ENCODE assay signal across 11 cellular contexts in the genomic region with DNA sequence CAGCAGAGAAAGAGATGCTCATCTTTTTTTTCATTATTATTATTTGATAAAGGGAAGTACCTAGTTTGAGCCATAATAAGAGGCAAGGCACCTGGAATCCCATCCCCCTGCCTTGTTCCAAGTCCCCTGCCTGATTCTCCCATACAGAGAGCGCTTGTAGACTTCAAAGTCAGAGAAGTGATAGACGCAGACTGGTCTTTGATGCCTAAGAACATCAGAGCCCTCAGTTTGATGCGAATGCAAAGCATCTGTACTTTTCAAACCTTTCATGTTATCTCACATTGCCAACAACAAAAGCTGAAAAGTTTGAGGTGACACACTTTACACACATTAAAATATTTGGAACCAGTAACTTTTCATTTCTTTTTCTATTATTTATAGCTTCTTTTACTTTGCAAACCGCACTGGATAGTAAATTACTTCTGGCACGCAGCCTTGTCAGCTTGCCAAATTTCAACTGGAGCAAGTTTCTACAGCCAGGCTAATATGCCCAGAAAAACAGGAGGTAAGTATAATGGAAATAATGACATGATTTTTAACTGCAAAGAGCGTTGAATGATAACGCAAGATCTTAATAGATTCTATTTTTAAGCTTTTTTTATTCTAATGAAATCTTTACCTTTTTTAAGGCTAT. TPM values are rescaled to one million over a fixed set of nuclear protein-coding genes. Genes with fewer than 3 reads are reported as not detected.
DNase-seq lines count a peak whose midpoint lies in the region; ATAC-seq and TF ChIP-seq lines count a peak whose summit lies in the region.
"Had no signal": no experiment of that assay in that cellular context is flagged by ENCODE, and none has a peak within 500 bp of the region (broad histone marks: within the 10 kb centered on the region; RNA-seq: fewer than 3 reads in every experiment).

No MANE protein-coding gene starts in this region.

- no peaks in the 10 kb centered on the region for H3K27me3 ChIP-seq in tibial artery
- H3K27me3 ChIP-seq: SJSA1 had no signal

- peak overlapping the region; percentile 59 for H3K4me3 Mint-ChIP-seq in activated naive CD4-positive, alpha-beta T cell treated with anti-CD3 and anti-CD28 coated beads, Interleukin-2, amount 50 U/mL, for 24 hours
- no peak overlapping the region for H3K4me3 Mint-ChIP-seq in activated naive CD4-positive, alpha-beta T cell treated with anti-CD3 and anti-CD28 coated beads, Interleukin-2, amount 10 ng/mL, durations not matched to agents 7 days and 5 days
- H3K4me3 Mint-ChIP-seq in natural killer cell treated with Interleukin-12 subunit alpha and Interleukin-12 subunit beta and Interleukin-15 and Interleukin-18, amount 100 ng/mL, for 72 hours: no peak overlapping the region
- H3K4me3 Mint-ChIP-seq: CD4-positive, alpha-beta memory T cell had no signal

- H3K4me3 ChIP-seq in tibial artery: no peak overlapping the region
- H3K4me3 ChIP-seq: SJSA1 had no signal

- H3K36me3 Mint-ChIP-seq in activated naive CD4-positive, alpha-beta T cell treated with anti-CD3 and anti-CD28 coated beads, Interleukin-2, amount 50 U/mL, for 24 hours: no peaks in the 10 kb centered on the region
- H3K36me3 Mint-ChIP-seq in activated naive CD4-positive, alpha-beta T cell treated with anti-CD3 and anti-CD28 coated beads, Interleukin-2, amount 10 ng/mL, durations not matched to agents 7 days and 5 days: no peaks in the 10 kb centered on the region
- H3K36me3 Mint-ChIP-seq in natural killer cell treated with Interleukin-12 subunit alpha and Interleukin-12 subunit beta and Interleukin-15 and Interleukin-18, amount 100 ng/mL, for 72 hours: no peaks in the 10 kb centered on the region
- H3K36me3 Mint-ChIP-seq: CD4-positive, alpha-beta memory T cell had no signal

- no peak for ATAC-seq in natural killer cell treated with Interleukin-12 subunit alpha and Interleukin-12 subunit beta and Interleukin-15 and Interleukin-18, amount 100 ng/mL, for 72 hours

- CTCF ChIA-PET in activated naive CD4-positive, alpha-beta T cell treated with anti-CD3 and anti-CD28 coated beads, Interleukin-2, amount 10 ng/mL, durations not matched to agents 7 days and 5 days (lab: Charles Lee): interaction anchor here (1.0 kb wide), 1 partner anchor 19 kb away, joined by 3 read pairs; no protein-coding TSS in a partner anchor

- H3K27me3 Mint-ChIP-seq in activated naive CD4-positive, alpha-beta T cell treated with anti-CD3 and anti-CD28 coated beads, Interleukin-2, amount 50 U/mL, for 24 hours: peaks cover 3% of the 10 kb centered on the region
- H3K27me3 Mint-ChIP-seq in activated naive CD4-positive, alpha-beta T cell treated with anti-CD3 and anti-CD28 coated beads, Interleukin-2, amount 10 ng/mL, durations not matched to agents 7 days and 5 days: peaks cover 27% of the 10 kb centered on the region
- H3K27me3 Mint-ChIP-seq in natural killer cell treated with Interleukin-12 subunit alpha and Interleukin-12 subunit beta and Interleukin-15 and Interleukin-18, amount 100 ng/mL, for 72 hours: peaks cover 21 to 35% of the 10 kb centered on the region in 2 donors

- no peaks in the 10 kb centered on the region for H3K36me3 ChIP-seq in tibial artery
- H3K36me3 ChIP-seq: SJSA1 had no signal

- no peak for DNase-seq in activated naive CD4-positive, alpha-beta T cell treated with anti-CD3 and anti-CD28 coated beads, Interleukin-2, amount 10 ng/mL, durations not matched to agents 7 days and 5 days
- peak; percentile 72 for DNase-seq in RPMI8226
- DNase-seq in fibroblast of the conjunctiva (ENCODE audit: low read depth): peak; percentile 22
- peak; percentile 45 to 70 for DNase-seq in tibial artery
- no peak for DNase-seq in stimulated activated CD4-positive, alpha-beta T cell treated with anti-CD3 and anti-CD28 coated beads, Interleukin-12 subunit alpha, Interleukin-12 subunit beta, amount 100 ng/mL, for 4 hours
- no peak for DNase-seq in activated CD4-positive, alpha-beta T cell treated with anti-CD3 and anti-CD28 coated beads for 1 hour
- DNase-seq in natural killer cell treated with Interleukin-12 subunit alpha and Interleukin-12 subunit beta and Interleukin-15 and Interleukin-18, amount 100 ng/mL, for 72 hours (ENCODE audit: low spot score): no peak
- DNase-seq: stimulated activated CD4-positive, alpha-beta T cell treated with anti-CD3 and anti-CD28 coated beads, Interleukin-2, amount 100 ng/mL, for 24 hours had no signal

- H3K9me3 Mint-ChIP-seq in activated naive CD4-positive, alpha-beta T cell treated with anti-CD3 and anti-CD28 coated beads, Interleukin-2, amount 50 U/mL, for 24 hours: no peaks in the 10 kb centered on the region
- no peaks in the 10 kb centered on the region for H3K9me3 Mint-ChIP-seq in activated naive CD4-positive, alpha-beta T cell treated with anti-CD3 and anti-CD28 coated beads, Interleukin-2, amount 10 ng/mL, durations not matched to agents 7 days and 5 days
- no peaks in the 10 kb centered on the region for H3K9me3 Mint-ChIP-seq in natural killer cell treated with Interleukin-12 subunit alpha and Interleukin-12 subunit beta and Interleukin-15 and Interleukin-18, amount 100 ng/mL, for 72 hours
- H3K9me3 Mint-ChIP-seq: CD4-positive, alpha-beta memory T cell had no signal

- H3K4me1 Mint-ChIP-seq in activated naive CD4-positive, alpha-beta T cell treated with anti-CD3 and anti-CD28 coated beads, Interleukin-2, amount 50 U/mL, for 24 hours: peaks cover 23% of the 10 kb centered on the region
- H3K4me1 Mint-ChIP-seq in activated naive CD4-positive, alpha-beta T cell treated with anti-CD3 and anti-CD28 coated beads, Interleukin-2, amount 10 ng/mL, durations not matched to agents 7 days and 5 days: peaks cover 15% of the 10 kb centered on the region
- peaks cover 0 to 2% of the 10 kb centered on the region in 2 donors for H3K4me1 Mint-ChIP-seq in natural killer cell treated with Interleukin-12 subunit alpha and Interleukin-12 subunit beta and Interleukin-15 and Interleukin-18, amount 100 ng/mL, for 72 hours (ENCODE audit: low read depth in 2 of 2)

- H3K9me3 ChIP-seq in tibial artery: no peaks in the 10 kb centered on the region
- H3K9me3 ChIP-seq: SJSA1 had no signal

- no peak overlapping the region for H3K27ac ChIP-seq in tibial artery
- H3K27ac ChIP-seq: SJSA1 had no signal

- H3K27ac Mint-ChIP-seq in activated naive CD4-positive, alpha-beta T cell treated with anti-CD3 and anti-CD28 coated beads, Interleukin-2, amount 50 U/mL, for 24 hours: peak overlapping the region; percentile 87
- no peak overlapping the region for H3K27ac Mint-ChIP-seq in activated naive CD4-positive, alpha-beta T cell treated with anti-CD3 and anti-CD28 coated beads, Interleukin-2, amount 10 ng/mL, durations not matched to agents 7 days and 5 days
- no peak overlapping the region for H3K27ac Mint-ChIP-seq in natural killer cell treated with Interleukin-12 subunit alpha and Interleukin-12 subunit beta and Interleukin-15 and Interleukin-18, amount 100 ng/mL, for 72 hours

- intact Hi-C loops in tibial artery (cut with DNase I; ENCODE audit: low total_unique reads): loop anchor here (10.0 kb wide), 2 partner anchors 353 to 473 kb away; no protein-coding TSS in a partner anchor

- no peak for TF ChIP-seq CTCF in tibial artery (IDR thresholded peaks at IDR 0.05)

- H3K4me1 ChIP-seq in tibial artery: peaks cover 0 to 16% (median 10%) of the 10 kb centered on the region in 4 donors

RNA-seq across cellular contexts. Expression of gene UTP6, which starts 6.0 kb away (rescaled TPM):
- 100 to 1,000 TPM in 1 of 2 donors, 10 to 100 TPM in 1; 84.9 to 126 TPM for total RNA-seq in natural killer cell treated with Interleukin-12 subunit alpha and Interleukin-12 subunit beta and Interleukin-15 and Interleukin-18, amount 100 ng/mL, for 72 hours

RNA-seq across cellular contexts. Expression of gene SUZ12, which starts 29.3 kb away (rescaled TPM):
- total RNA-seq in natural killer cell treated with Interleukin-12 subunit alpha and Interleukin-12 subunit beta and Interleukin-15 and Interleukin-18, amount 100 ng/mL, for 72 hours: 10 to 100 TPM; 41.1 to 66.2 TPM

RNA-seq across cellular contexts. Expression of gene COPRS, which starts 48.4 kb away (rescaled TPM):
- total RNA-seq in natural killer cell treated with Interleukin-12 subunit alpha and Interleukin-12 subunit beta and Interleukin-15 and Interleukin-18, amount 100 ng/mL, for 72 hours: 10 to 100 TPM; 21.8 to 37.6 TPM

Comparison
In these comparisons a context has a peak if more than half of its experiments do, and no peak if none do; other contexts are left out.
1. DNase-seq: peak in RPMI8226 (single experiment), fibroblast of the conjunctiva (single experiment) and tibial artery (2 of 2); none in activated naive CD4-positive, alpha-beta T cell treated with anti-CD3 and anti-CD28 coated beads, Interleukin-2, amount 10 ng/mL, durations not matched to agents 7 days and 5 days (single experiment), stimulated activated CD4-positive, alpha-beta T cell treated with anti-CD3 and anti-CD28 coated beads, Interleukin-12 subunit alpha, Interleukin-12 subunit beta, amount 100 ng/mL, for 4 hours (single experiment), activated CD4-positive, alpha-beta T cell treated with anti-CD3 and anti-CD28 coated beads for 1 hour (single experiment) and natural killer cell treated with Interleukin-12 subunit alpha and Interleukin-12 subunit beta and Interleukin-15 and Interleukin-18, amount 100 ng/mL, for 72 hours (single experiment).